In genomic region chr1:243346016-243346415, GRCh38 we compare ENCODE assay signal across 27 cellular contexts.
"Had no signal": no experiment of that assay in that cellular context is flagged by ENCODE, and none has a peak within 500 bp of the region (broad histone marks: within the 10 kb centered on the region; RNA-seq: fewer than 3 reads in every experiment).

No MANE protein-coding gene starts in this region.

- H3K9me3 Mint-ChIP-seq: activated CD4-positive, alpha-beta memory T cell treated with anti-CD3 and anti-CD28 coated beads, Interleukin-2, amount 10 ng/mL, durations not matched to agents 7 days and 5 days; activated CD4-positive, alpha-beta T cell treated with anti-CD3 and anti-CD28 coated beads, Interleukin-2, amount 10 ng/mL, durations not matched to agents 7 days and 5 days; activated naive CD4-positive, alpha-beta T cell treated with anti-CD3 and anti-CD28 coated beads, Interleukin-2, amount 10 ng/mL, durations not matched to agents 7 days and 5 days; activated naive CD8-positive, alpha-beta T cell treated with anti-CD3 and anti-CD28 coated beads, Interleukin-2, amount 10 ng/mL, durations not matched to agents 7 days and 5 days; activated T-cell treated with anti-CD3 and anti-CD28 coated beads, Interleukin-2, amount 50 U/mL, for 24 hours; immature natural killer cell; memory B cell; naive thymus-derived CD4-positive, alpha-beta T cell; stimulated activated memory B cell treated with anti-CD40 and anti-IgM and Interleukin-4, amounts not matched to agents 10 μg/mL and 1 μg/mL and 100 μg/mL, for 72 hours had no signal

- ATAC-seq: activated CD4-positive, CD25-positive, alpha-beta regulatory T cell treated with anti-CD3 and anti-CD28 coated beads, Interleukin-2, amount 50 U/mL, for 24 hours; esophagus mucosa; heart left ventricle; left colon; naive thymus-derived CD4-positive, alpha-beta T cell; stimulated activated memory B cell treated with anti-CD40 and anti-IgM and Interleukin-4, amounts not matched to agents 10 μg/mL and 1 μg/mL and 100 μg/mL, for 72 hours; upper lobe of right lung had no signal

- H3K4me2 ChIP-seq: smooth muscle cell had no signal

- H3K27ac ChIP-seq: ascending aorta, heart left ventricle, stomach, tibial artery, upper lobe of right lung, WERI-Rb-1 had no signal

- H3K4me3 ChIP-seq: ascending aorta, heart left ventricle, smooth muscle cell, stomach, tibial artery, upper lobe of right lung had no signal

- H3K27ac Mint-ChIP-seq: activated CD4-positive, alpha-beta memory T cell treated with anti-CD3 and anti-CD28 coated beads, Interleukin-2, amount 10 ng/mL, durations not matched to agents 7 days and 5 days; activated CD4-positive, alpha-beta T cell treated with anti-CD3 and anti-CD28 coated beads, Interleukin-2, amount 10 ng/mL, durations not matched to agents 7 days and 5 days; activated naive CD4-positive, alpha-beta T cell treated with anti-CD3 and anti-CD28 coated beads, Interleukin-2, amount 10 ng/mL, durations not matched to agents 7 days and 5 days; activated naive CD8-positive, alpha-beta T cell treated with anti-CD3 and anti-CD28 coated beads, Interleukin-2, amount 10 ng/mL, durations not matched to agents 7 days and 5 days; activated T-cell treated with anti-CD3 and anti-CD28 coated beads, Interleukin-2, amount 50 U/mL, for 24 hours; immature natural killer cell; memory B cell; stimulated activated memory B cell treated with anti-CD40 and anti-IgM and Interleukin-4, amounts not matched to agents 10 μg/mL and 1 μg/mL and 100 μg/mL, for 72 hours had no signal

- H3K4me1 ChIP-seq: ascending aorta, tibial artery, upper lobe of right lung had no signal

- H3K27me3 Mint-ChIP-seq: activated CD4-positive, alpha-beta memory T cell treated with anti-CD3 and anti-CD28 coated beads, Interleukin-2, amount 10 ng/mL, durations not matched to agents 7 days and 5 days; activated CD4-positive, alpha-beta T cell treated with anti-CD3 and anti-CD28 coated beads, Interleukin-2, amount 10 ng/mL, durations not matched to agents 7 days and 5 days; activated naive CD4-positive, alpha-beta T cell treated with anti-CD3 and anti-CD28 coated beads, Interleukin-2, amount 10 ng/mL, durations not matched to agents 7 days and 5 days; activated naive CD8-positive, alpha-beta T cell treated with anti-CD3 and anti-CD28 coated beads, Interleukin-2, amount 10 ng/mL, durations not matched to agents 7 days and 5 days; activated T-cell treated with anti-CD3 and anti-CD28 coated beads, Interleukin-2, amount 50 U/mL, for 24 hours; memory B cell; naive thymus-derived CD4-positive, alpha-beta T cell; stimulated activated memory B cell treated with anti-CD40 and anti-IgM and Interleukin-4, amounts not matched to agents 10 μg/mL and 1 μg/mL and 100 μg/mL, for 72 hours had no signal

- H3K27me3 ChIP-seq: ascending aorta, heart left ventricle, stomach, tibial artery, upper lobe of right lung had no signal

- DNase-seq: activated CD4-positive, alpha-beta memory T cell treated with anti-CD3 and anti-CD28 coated beads, Interleukin-2, amount 10 ng/mL, durations not matched to agents 7 days and 5 days; activated CD4-positive, alpha-beta T cell treated with anti-CD3 and anti-CD28 coated beads, Interleukin-2, amount 10 ng/mL, durations not matched to agents 7 days and 5 days; activated CD8-positive, alpha-beta memory T cell treated with anti-CD3 and anti-CD28 coated beads, Interleukin-2, amount 50 U/mL, for 48 hours; activated gamma-delta T cell; activated naive CD4-positive, alpha-beta T cell treated with anti-CD3 and anti-CD28 coated beads, Interleukin-2, amount 10 ng/mL, durations not matched to agents 7 days and 5 days; activated naive CD8-positive, alpha-beta T cell treated with anti-CD3 and anti-CD28 coated beads, Interleukin-2, amount 10 ng/mL, durations not matched to agents 7 days and 5 days; activated T-cell treated with anti-CD3 and anti-CD28 coated beads, Interleukin-2, amount 50 U/mL, for 24 hours; cortex of kidney; foreskin fibroblast; heart left ventricle; immature natural killer cell; kidney; left colon; naive thymus-derived CD4-positive, alpha-beta T cell; stimulated activated CD4-positive, alpha-beta T cell treated with anti-CD3 and anti-CD28 coated beads, Interleukin-1b, Interleukin-23, amount 100 ng/mL, for 48 hours; stimulated activated CD4-positive, alpha-beta T cell treated with anti-CD3 and anti-CD28 coated beads, Interleukin-4, amount 100 ng/mL, for 4 hours; stimulated activated CD8-positive, alpha-beta memory T cell treated with anti-CD3 and anti-CD28 coated beads, Interleukin-4, amount 100 ng/mL, for 48 hours; stomach; tibial artery; upper lobe of right lung had no signal

- H3K4me3 Mint-ChIP-seq: activated CD4-positive, alpha-beta memory T cell treated with anti-CD3 and anti-CD28 coated beads, Interleukin-2, amount 10 ng/mL, durations not matched to agents 7 days and 5 days; activated CD4-positive, alpha-beta T cell treated with anti-CD3 and anti-CD28 coated beads, Interleukin-2, amount 10 ng/mL, durations not matched to agents 7 days and 5 days; activated naive CD4-positive, alpha-beta T cell treated with anti-CD3 and anti-CD28 coated beads, Interleukin-2, amount 10 ng/mL, durations not matched to agents 7 days and 5 days; activated naive CD8-positive, alpha-beta T cell treated with anti-CD3 and anti-CD28 coated beads, Interleukin-2, amount 10 ng/mL, durations not matched to agents 7 days and 5 days; activated T-cell treated with anti-CD3 and anti-CD28 coated beads, Interleukin-2, amount 50 U/mL, for 24 hours; immature natural killer cell; memory B cell; naive thymus-derived CD4-positive, alpha-beta T cell; stimulated activated memory B cell treated with anti-CD40 and anti-IgM and Interleukin-4, amounts not matched to agents 10 μg/mL and 1 μg/mL and 100 μg/mL, for 72 hours had no signal

- H3K4me1 Mint-ChIP-seq: immature natural killer cell; stimulated activated memory B cell treated with anti-CD40 and anti-IgM and Interleukin-4, amounts not matched to agents 10 μg/mL and 1 μg/mL and 100 μg/mL, for 72 hours had no signal

- H3K9me3 ChIP-seq: ascending aorta, heart left ventricle, stomach, tibial artery, upper lobe of right lung had no signal
